Comparison of ENCODE assay signal across 34 cellular contexts in the genomic region with DNA sequence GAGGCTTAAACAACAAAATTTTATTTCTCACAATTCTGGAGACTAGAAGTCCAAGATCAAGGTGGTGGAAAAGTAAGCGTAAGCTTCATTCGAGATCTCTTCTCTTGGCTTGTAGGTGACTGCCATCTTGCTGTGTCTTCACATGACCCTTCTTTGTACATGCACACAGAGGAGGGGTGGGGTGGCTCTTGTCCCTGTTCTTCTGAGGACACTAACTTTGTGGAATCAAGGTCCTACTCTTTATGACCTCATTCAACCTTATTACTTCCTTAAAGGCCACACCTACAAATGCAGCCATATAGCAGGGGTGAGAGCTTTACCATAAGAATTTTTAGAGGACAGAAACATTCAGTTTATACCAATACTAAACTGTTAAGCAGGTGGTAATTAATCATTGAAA.
"Had no signal": no experiment of that assay in that cellular context is flagged by ENCODE, and none has a peak within 500 bp of the region (broad histone marks: within the 10 kb centered on the region; RNA-seq: fewer than 3 reads in every experiment).

No MANE protein-coding gene starts in this region.

- H3K27ac ChIP-seq: adrenal gland, body of pancreas, brain microvascular endothelial cell, breast epithelium, VCaP had no signal

- H3K27me3 ChIP-seq: adrenal gland, body of pancreas, brain microvascular endothelial cell, breast epithelium had no signal

- DNase-seq: activated B cell treated with CpG ODN at 0.5 μM for 24 hours; activated CD4-positive, alpha-beta memory T cell treated with anti-CD3 and anti-CD28 coated beads for 36 hours; activated CD4-positive, alpha-beta T cell treated with anti-CD3 and anti-CD28 coated beads for 4 hours; activated CD4-positive, alpha-beta T cell treated with anti-CD3 and anti-CD28 coated beads, Interleukin-2, amount 10 ng/mL, durations not matched to agents 24 days and 14 days; activated CD4-positive, alpha-beta T cell treated with anti-CD3 and anti-CD28 coated beads, Interleukin-2, amount 50 U/mL, for 1 hour; activated CD4-positive, alpha-beta T cell treated with anti-CD3 and anti-CD28 coated beads, Interleukin-2, amount 50 U/mL, for 4 hours; activated CD4-positive, CD25-positive, alpha-beta regulatory T cell treated with anti-CD3 and anti-CD28 coated beads, Interleukin-2, amount 50 U/mL, for 72 hours; activated CD8-positive, alpha-beta memory T cell treated with anti-CD3 and anti-CD28 coated beads, Interleukin-2, amount 50 U/mL, for 4 hours; activated CD8-positive, alpha-beta T cell treated with anti-CD3 and anti-CD28 coated beads for 36 hours; activated effector memory CD4-positive, alpha-beta T cell treated with anti-CD3 and anti-CD28 coated beads, Interleukin-2, amount 50 U/mL, for 16 hours; activated gamma-delta T cell treated with Interleukin-2 at 50 U/mL for 16 hours; activated naive CD4-positive, alpha-beta T cell; activated naive CD4-positive, alpha-beta T cell treated with anti-CD3 and anti-CD28 coated beads for 36 hours; activated naive CD4-positive, alpha-beta T cell treated with anti-CD3 and anti-CD28 coated beads, Interleukin-2, amount 50 U/mL, for 16 hours; activated naive CD8-positive, alpha-beta T cell treated with anti-CD3 and anti-CD28 coated beads for 36 hours; activated T-cell treated with anti-CD3 and anti-CD28 coated beads for 4 hours; activated T-cell treated with anti-CD3 and anti-CD28 coated beads, Interleukin-2, amount 50 U/mL, for 1 hour; activated T-cell treated with anti-CD3 and anti-CD28 coated beads, Interleukin-2, amount 50 U/mL, for 4 hours; activated T-cell treated with anti-CD3 and anti-CD28 coated beads, Interleukin-2, amount 50 U/mL, for 72 hours; adrenal gland; amniotic stem cell; aorta; body of pancreas; brain microvascular endothelial cell; central memory CD4-positive, alpha-beta T cell; T-helper 1 cell; T-helper 2 cell; T-helper 9 cell had no signal

- H3K9me3 ChIP-seq: adrenal gland, body of pancreas, breast epithelium had no signal

- H3K4me1 ChIP-seq: adrenal gland, body of pancreas, breast epithelium had no signal

- H3K36me3 ChIP-seq: adrenal gland, brain microvascular endothelial cell, breast epithelium had no signal

- ATAC-seq: activated CD8-positive, alpha-beta T cell treated with anti-CD3 and anti-CD28 coated beads for 36 hours; activated naive CD4-positive, alpha-beta T cell treated with anti-CD3 and anti-CD28 coated beads, Interleukin-2, amount 50 U/mL, for 72 hours; activated T-cell treated with anti-CD3 and anti-CD28 coated beads, Interleukin-2, amount 50 U/mL, for 4 hours; activated T-cell treated with anti-CD3 and anti-CD28 coated beads, Interleukin-2, amount 50 U/mL, for 72 hours; activated T-helper 17 cell treated with anti-CD3 and anti-CD28 coated beads, Interleukin-2, amount 50 U/mL, for 72 hours; body of pancreas had no signal

- FAIRE-seq: astrocyte, TTC549 had no signal

- H3K4me3 ChIP-seq: adrenal gland, body of pancreas, breast epithelium had no signal
